ENCODE assay signal across 12 cellular contexts in genomic region chr15:48858401-48858800, GRCh38. TPM values are rescaled to one million over a fixed set of nuclear protein-coding genes. Genes with fewer than 3 reads are reported as not detected.
DNase-seq lines count a peak whose midpoint lies in the region; ATAC-seq and TF ChIP-seq lines count a peak whose summit lies in the region.
"Had no signal": no experiment of that assay in that cellular context is flagged by ENCODE, and none has a peak within 500 bp of the region (broad histone marks: within the 10 kb centered on the region; RNA-seq: fewer than 3 reads in every experiment).

No MANE protein-coding gene starts in this region.

- intact Hi-C loops in right cardiac atrium (cut with DNase I), result no loop called here

- no peaks in the 10 kb centered on the region for H3K79me2 ChIP-seq in osteoblast (ENCODE audit: insufficient read depth, low read length)

- H3K9me3 ChIP-seq in osteoblast (ENCODE audit: low read depth, low read length) (no peaks in the 10 kb centered on the region), right cardiac atrium (ENCODE audit: control insufficient read depth, low read length) (no peaks in the 10 kb centered on the region)
- H3K9me3 ChIP-seq: Peyer's patch had no signal

- H3K27me3 ChIP-seq in osteoblast (ENCODE audit: insufficient read depth, low read length), result no peaks in the 10 kb centered on the region
- no peaks in the 10 kb centered on the region for H3K27me3 ChIP-seq in right cardiac atrium (ENCODE audit: control insufficient read depth, insufficient read depth)
- H3K27me3 ChIP-seq: neural progenitor cell, Peyer's patch had no signal

- ATAC-seq in HG03280 (IDR thresholded peaks at IDR 0.05; ENCODE audit: unreplicated experiment) (no peak), right cardiac atrium (no peak)
- ATAC-seq: left cardiac atrium had no signal

- H3K27ac ChIP-seq in osteoblast (ENCODE audit: low read depth, low read length) (no peak overlapping the region), right cardiac atrium (ENCODE audit: low read length) (no peak overlapping the region)
- H3K27ac ChIP-seq: neural progenitor cell, Peyer's patch, WERI-Rb-1 had no signal

- H3K4me1 ChIP-seq in osteoblast (ENCODE audit: insufficient read depth, low read length), result peaks cover 48% of the 10 kb centered on the region
- H3K4me1 ChIP-seq in right cardiac atrium (ENCODE audit: control insufficient read depth, insufficient read depth, low read length), result no peaks in the 10 kb centered on the region
- H3K4me1 ChIP-seq: Peyer's patch had no signal

- H3K4me3 ChIP-seq in osteoblast (ENCODE audit: insufficient read depth, low read length) (no peak overlapping the region), right cardiac atrium (ENCODE audit: low read length) (no peak overlapping the region)
- H3K4me3 ChIP-seq: neural progenitor cell, Peyer's patch had no signal

- H3K4me2 ChIP-seq in osteoblast (ENCODE audit: insufficient read depth, low read length), result peak overlapping the region; percentile 25
- H3K4me2 ChIP-seq: neural progenitor cell had no signal

- H3K36me3 ChIP-seq in osteoblast (ENCODE audit: insufficient read depth, low read length), result no peaks in the 10 kb centered on the region
- H3K36me3 ChIP-seq: neural progenitor cell, Peyer's patch, WERI-Rb-1 had no signal

- DNase-seq in NCI-H2107 treated with DMSO at 0.1 percent for 48 hours (lab: John Stamatoyannopoulos, UW; ENCODE audit: unreplicated experiment), result peak; percentile 28
- DNase-seq in NCI-H2107 (lab: John Stamatoyannopoulos, UW), result no peak
- peak; percentile 85 for DNase-seq in NCI-H460 (ENCODE audit: extremely low read depth, low read depth)
- peak; percentile 77 for DNase-seq in amniotic epithelial cell (ENCODE audit: low read depth)
- no peak for DNase-seq in osteoblast (ENCODE audit: insufficient read length, low spot score, missing footprints)
- no peak for DNase-seq in GM19238 (ENCODE audit: insufficient read length, low spot score)
- no peak for DNase-seq in right cardiac atrium
- DNase-seq: left cardiac atrium, Peyer's patch, WERI-Rb-1 had no signal

- TF ChIP-seq CTCF in osteoblast (IDR thresholded peaks at IDR 0.05; ENCODE audit: extremely low read depth, low read depth, low read length), result no peak

- H4K20me1 ChIP-seq in osteoblast (ENCODE audit: insufficient read depth, low read length), result no peaks in the 10 kb centered on the region

- WGBS in right cardiac atrium, result 59% methylated on average over 2 of the region's 2 CpGs

- peak overlapping the region; percentile 20 for H2AFZ ChIP-seq in osteoblast (ENCODE audit: low read length)
- H2AFZ ChIP-seq: neural progenitor cell had no signal

RNA-seq across cellular contexts. Expression of gene EID1, which starts 19.5 kb away (rescaled TPM):
- 229 and 253 TPM in 2 replicates for total RNA-seq in NCI-H460 (2014; rRNA removed; shearing (Covaris generic))
- 153 and 221 TPM in 2 replicates for polyA plus RNA-seq in NCI-H460 (2014; cell fraction: nucleus; rRNA removed)
- 193 and 206 TPM in 2 replicates for total RNA-seq in osteoblast
- 100 to 1,000 TPM; 258 to 299 (median 276) TPM for total RNA-seq in right cardiac atrium
- 318 TPM for polyA plus RNA-seq in right cardiac atrium

RNA-seq across cellular contexts. Expression of gene CEP152, which starts 47.5 kb away (rescaled TPM):
- 9.9 and 12.5 TPM in 2 replicates for total RNA-seq in NCI-H460 (2014; rRNA removed; shearing (Covaris generic))
- polyA plus RNA-seq in NCI-H460 (2014; cell fraction: nucleus; rRNA removed), result 12.7 and 15.0 TPM in 2 replicates
- total RNA-seq in osteoblast, result 4.3 and 5.0 TPM in 2 replicates
- 1 to 10 TPM; 2.1 to 2.8 (median 2.6) TPM for total RNA-seq in right cardiac atrium
- polyA plus RNA-seq in right cardiac atrium, result 1.0 TPM

Comparison
In these comparisons a context has a peak if more than half of its experiments do, and no peak if none do; other contexts are left out.
1. DNase-seq: peak in NCI-H2107 treated with DMSO at 0.1 percent for 48 hours (single experiment), NCI-H460 (single experiment) and amniotic epithelial cell (single experiment); none in NCI-H2107 (single experiment), osteoblast (single experiment), GM19238 (single experiment) and right cardiac atrium (0 of 3).